Comparison of ENCODE assay signal across 8 cellular contexts in genomic region chr19:41226053-41226873, GRCh38. TPM values are rescaled to one million over a fixed set of nuclear protein-coding genes. Genes with fewer than 3 reads are reported as not detected.
DNase-seq lines count a peak whose midpoint lies in the region; ATAC-seq and TF ChIP-seq lines count a peak whose summit lies in the region.

No MANE protein-coding gene starts in this region.

- H3K4me1 Mint-ChIP-seq in dendritic cell treated with granulocyte-macrophage colony-stimulating factor and Interleukin-4, amounts not matched to agents 40 ng/mL and 50 ng/mL, for 4 days (ENCODE audit: low read depth): peaks cover 31% of the 10 kb centered on the region

- TF ChIP-seq CTCF in left lung (IDR thresholded peaks at IDR 0.05): no peak

- peaks cover 60% of the 10 kb centered on the region for H3K27me3 Mint-ChIP-seq in dendritic cell treated with granulocyte-macrophage colony-stimulating factor and Interleukin-4, amounts not matched to agents 40 ng/mL and 50 ng/mL, for 4 days

- H3K27ac Mint-ChIP-seq in dendritic cell treated with granulocyte-macrophage colony-stimulating factor and Interleukin-4, amounts not matched to agents 40 ng/mL and 50 ng/mL, for 4 days: peak overlapping the region; percentile 31

- ATAC-seq in left lung (peak; percentile 85), HG02973 (IDR thresholded peaks at IDR 0.05; ENCODE audit: unreplicated experiment) (no peak), HG03378 (IDR thresholded peaks at IDR 0.05; ENCODE audit: unreplicated experiment) (no peak), HG03045 (IDR thresholded peaks at IDR 0.05; ENCODE audit: unreplicated experiment) (no peak)

- no peaks in the 10 kb centered on the region for H3K36me3 ChIP-seq in left lung

- no peaks in the 10 kb centered on the region for H3K9me3 Mint-ChIP-seq in dendritic cell treated with granulocyte-macrophage colony-stimulating factor and Interleukin-4, amounts not matched to agents 40 ng/mL and 50 ng/mL, for 4 days

- H3K4me3 Mint-ChIP-seq in dendritic cell treated with granulocyte-macrophage colony-stimulating factor and Interleukin-4, amounts not matched to agents 40 ng/mL and 50 ng/mL, for 4 days: peak overlapping the region; percentile 62

- H3K4me1 ChIP-seq in left lung: peaks cover 8 to 26% of the 10 kb centered on the region in 2 donors

- H3K27ac ChIP-seq in left lung: peak overlapping the region; percentile 70 to 71

- peaks cover 0 to 47% of the 10 kb centered on the region in 2 donors for H3K27me3 ChIP-seq in left lung

- H3K4me3 ChIP-seq in left lung: peak overlapping the region; percentile 24 to 44

- no peaks in the 10 kb centered on the region for H3K36me3 Mint-ChIP-seq in dendritic cell treated with granulocyte-macrophage colony-stimulating factor and Interleukin-4, amounts not matched to agents 40 ng/mL and 50 ng/mL, for 4 days (ENCODE audit: low read depth)

- intact Hi-C loops in dendritic cell treated with granulocyte-macrophage colony-stimulating factor and Interleukin-4, amounts not matched to agents 40 ng/mL and 50 ng/mL, for 4 days (cut with micrococcal nuclease): no loop called here
- intact Hi-C loops in left lung (cut with DNase I): no loop called here

- DNase-seq in HPDE6-E6E7 (ENCODE audit: extremely low spot score) (peak; percentile 62), left lung (peak; percentile 59 to 90)
- DNase-seq in activated CD4-positive, alpha-beta T cell treated with anti-CD3 and anti-CD28 coated beads for 48 hours: peak; percentile 55
- peak; percentile 32 for DNase-seq in stimulated activated CD4-positive, alpha-beta T cell treated with anti-CD3 and anti-CD28 coated beads, Interleukin-1b, Interleukin-23, amount 100 ng/mL, for 48 hours

- H3K9me3 ChIP-seq in left lung: no peaks in the 10 kb centered on the region

RNA-seq across cellular contexts. Expression of gene AXL, which starts 7.2 kb away (rescaled TPM):
- 10 to 100 TPM; 35.2 to 48.2 TPM for total RNA-seq in left lung

RNA-seq across cellular contexts. Expression of gene CYP2S1, which starts 33.2 kb away (rescaled TPM):
- 10 to 100 TPM; 12.5 to 22.5 TPM for total RNA-seq in left lung

RNA-seq across cellular contexts. Expression of gene HNRNPUL1, which starts 37.9 kb away (rescaled TPM):
- total RNA-seq in left lung: 100 to 1,000 TPM; 168 to 174 TPM
